ENCODE assay signal across 27 cellular contexts in the genomic region with DNA sequence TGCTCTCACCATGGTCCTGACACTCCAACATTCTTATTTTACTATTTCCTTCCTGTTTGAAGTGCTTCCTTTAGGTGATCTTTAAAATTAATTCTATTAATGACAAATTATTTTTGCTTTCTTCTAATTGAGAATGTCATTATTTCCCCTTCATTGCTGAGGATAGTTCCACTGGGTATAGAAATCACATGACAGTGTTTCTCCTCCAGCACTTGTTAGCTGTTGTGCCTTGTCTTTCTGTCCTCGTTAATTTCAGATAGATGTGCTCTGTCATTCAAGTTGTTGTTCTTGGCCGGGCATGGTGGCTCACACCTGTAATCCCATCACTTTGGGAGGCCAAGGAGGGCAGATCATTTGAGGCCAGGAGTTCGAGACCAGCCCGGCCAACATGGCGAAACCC.
"Had no signal": no experiment of that assay in that cellular context is flagged by ENCODE, and none has a peak within 500 bp of the region (broad histone marks: within the 10 kb centered on the region; RNA-seq: fewer than 3 reads in every experiment).

No MANE protein-coding gene starts in this region.

- H3K27ac Mint-ChIP-seq: dendritic cell treated with granulocyte-macrophage colony-stimulating factor and Interleukin-4, amounts not matched to agents 40 ng/mL and 50 ng/mL, for 4 days; effector memory CD8-positive, alpha-beta T cell; endodermal cell had no signal

- H3K36me3 ChIP-seq: colonic mucosa, esophagus muscularis mucosa, esophagus squamous epithelium, gastrocnemius medialis, gastroesophageal sphincter, heart left ventricle, heart right ventricle had no signal

- ATAC-seq: effector memory CD8-positive, alpha-beta T cell; esophagus mucosa; foreskin keratinocyte; gastrocnemius medialis; gastroesophageal sphincter; heart left ventricle; heart right ventricle had no signal

- H3K9me3 ChIP-seq: colonic mucosa, gastrocnemius medialis, gastroesophageal sphincter had no signal

- H3K27ac ChIP-seq: colonic mucosa, coronary artery, dorsolateral prefrontal cortex, epithelial cell of prostate, esophagus muscularis mucosa, esophagus squamous epithelium, foreskin keratinocyte, gastrocnemius medialis, gastroesophageal sphincter, heart left ventricle, heart right ventricle had no signal

- H3K4me3 ChIP-seq: colonic mucosa, coronary artery, dorsolateral prefrontal cortex, esophagus muscularis mucosa, esophagus squamous epithelium, gastrocnemius medialis, gastroesophageal sphincter, heart left ventricle, heart right ventricle had no signal

- H3K4me3 Mint-ChIP-seq: dendritic cell treated with granulocyte-macrophage colony-stimulating factor and Interleukin-4, amounts not matched to agents 40 ng/mL and 50 ng/mL, for 4 days; effector memory CD8-positive, alpha-beta T cell; endodermal cell had no signal

- DNase-seq: colonic mucosa; cortex of kidney; dermis blood vessel endothelial cell; dorsolateral prefrontal cortex; effector CD4-positive, alpha-beta T cell; effector CD8-positive, alpha-beta T cell; effector memory CD4-positive, alpha-beta T cell; effector memory CD8-positive, alpha-beta T cell; endodermal cell; erythroblast; esophagus squamous epithelium; foreskin fibroblast; foreskin keratinocyte; foreskin melanocyte; gastrocnemius medialis; heart left ventricle; heart right ventricle had no signal

- H3K4me1 ChIP-seq: colonic mucosa, esophagus muscularis mucosa, esophagus squamous epithelium, foreskin keratinocyte, gastrocnemius medialis, gastroesophageal sphincter, heart left ventricle, heart right ventricle had no signal

- FAIRE-seq: colon, endometrium, endothelial cell of umbilical vein, frontal cortex had no signal

- H3K27me3 ChIP-seq: colonic mucosa, foreskin keratinocyte, gastrocnemius medialis had no signal

- H3K27me3 Mint-ChIP-seq: dendritic cell treated with granulocyte-macrophage colony-stimulating factor and Interleukin-4, amounts not matched to agents 40 ng/mL and 50 ng/mL, for 4 days had no signal
